In the genomic region with DNA sequence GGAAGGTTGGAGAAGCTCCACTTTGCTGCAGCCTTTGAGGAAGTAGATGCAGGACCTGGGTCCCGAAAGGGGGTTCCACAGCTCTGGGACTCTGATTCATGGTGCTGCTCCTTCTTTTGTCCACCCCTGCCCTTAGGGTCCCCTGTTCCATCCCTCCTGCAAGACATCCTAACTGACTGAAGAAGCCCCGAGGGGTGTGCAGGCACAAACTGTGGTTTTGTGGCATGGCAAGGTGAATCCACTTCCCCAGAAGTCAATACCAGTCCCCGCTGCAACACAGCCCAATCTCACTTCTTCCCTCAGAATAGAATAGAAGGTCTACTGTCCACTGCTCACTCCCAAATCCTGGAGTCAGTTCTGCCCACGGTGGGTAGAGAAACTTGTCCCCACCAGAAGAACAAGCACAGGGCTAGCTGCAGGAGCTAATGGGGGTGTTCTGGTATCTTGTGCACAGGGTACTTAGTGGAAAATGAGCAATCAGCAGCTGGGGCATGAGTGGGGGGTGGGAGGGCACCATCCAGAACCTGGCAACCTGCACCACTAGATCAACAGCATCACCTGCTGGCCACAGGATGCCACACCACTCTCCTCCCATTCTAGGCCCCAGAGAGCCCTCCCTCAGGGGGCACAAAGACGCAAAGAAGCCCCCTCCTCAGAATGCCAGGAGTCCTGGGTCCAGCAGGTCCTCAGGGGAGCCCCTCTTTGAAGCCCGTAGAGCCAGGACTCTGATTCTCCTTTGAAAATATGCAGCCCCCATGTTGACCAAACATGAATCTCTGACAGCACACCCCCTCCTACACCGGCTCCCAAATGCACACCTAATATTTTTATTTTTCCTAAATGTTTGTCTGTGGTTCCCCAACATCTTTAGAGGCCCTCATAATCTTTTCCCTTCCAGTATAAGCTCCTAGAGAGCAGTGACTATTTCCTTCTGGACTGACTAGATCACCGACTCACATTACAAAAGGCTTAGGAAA, we compare ENCODE assay signal across 14 cellular contexts. TPM values are rescaled to one million over a fixed set of nuclear protein-coding genes. Genes with fewer than 3 reads are reported as not detected.
DNase-seq lines count a peak whose midpoint lies in the region; ATAC-seq, FAIRE-seq and TF ChIP-seq lines count a peak whose summit lies in the region.
"Had no signal": no experiment of that assay in that cellular context is flagged by ENCODE, and none has a peak within 500 bp of the region (broad histone marks: within the 10 kb centered on the region; RNA-seq: fewer than 3 reads in every experiment).

No MANE protein-coding gene starts in this region.

- RAD21 ChIA-PET in GM12878 (lab: Charles Lee; ENCODE audit: unreplicated experiment), result no interaction called here

- no peaks in the 10 kb centered on the region for H3K36me3 ChIP-seq in GM23248 (ENCODE audit: low read depth)
- H3K36me3 ChIP-seq in GM12878 (ENCODE audit: control insufficient read depth in 2 of 2, insufficient read depth in 2 of 2, low read length in 1 of 2), result no peaks in the 10 kb centered on the region
- H3K36me3 ChIP-seq in lower lobe of right lung, result no peaks in the 10 kb centered on the region

- TF ChIP-seq CTCF in GM12878 (IDR thresholded peaks at IDR 0.05 in 2 of 3, conservative IDR thresholded peaks at IDR 0.05 in 1 of 3; ENCODE audit: control insufficient read depth in 2 of 3, extremely low read depth in 1 of 3, insufficient read depth in 1 of 3, low read depth in 3 of 3, low read length in 3 of 3), result peak; percentile 30 to 53 (median 34); a peak in 4 of 6 replicates
- TF ChIP-seq CTCF in lower lobe of right lung (IDR thresholded peaks at IDR 0.05), result peak; percentile 7

- 0 out of 3 replicates have a peak, but pooled peaks have one; percentile 37 for ATAC-seq in GM12878
- ATAC-seq in lower lobe of right lung, result no peak
- ATAC-seq in HG03354 (IDR thresholded peaks at IDR 0.05; ENCODE audit: poor library complexity, severe bottlenecking, unreplicated experiment), result no peak
- ATAC-seq: stimulated activated naive CD8-positive, alpha-beta T cell treated with anti-CD3 and anti-CD28 coated beads, Interleukin-15, Interleukin-2, amounts not matched to agents 100 U/mL and 50 U/mL, for 24 hours had no signal

- no peak overlapping the region for H3K4me2 ChIP-seq in GM23248 (ENCODE audit: unreplicated experiment)
- H3K4me2 ChIP-seq in GM12878 (ENCODE audit: control insufficient read depth, insufficient read depth), result no peak overlapping the region

- H2AFZ ChIP-seq in GM23248 (no peak overlapping the region), GM12878 (ENCODE audit: control insufficient read depth, low read depth, low read length) (no peak overlapping the region)

- DNase-seq in ELF-1 (ENCODE audit: low read depth, low spot score) (peak; percentile 54), GM23248 (peak; percentile 3), GM12878 (ENCODE audit: low read depth, low spot score) (no peak), lower lobe of right lung (no peak), HCEC 1CT (no peak), pons (ENCODE audit: low spot score) (no peak)
- DNase-seq: activated B cell treated with CpG ODN at 0.5 μM for 24 hours; Calu3; NCI-H1436; RPMI8226; stimulated activated naive CD8-positive, alpha-beta T cell treated with anti-CD3 and anti-CD28 coated beads, Interleukin-15, Interleukin-2, amounts not matched to agents 100 U/mL and 50 U/mL, for 24 hours had no signal

- POLR2A ChIA-PET in GM12878 (lab: Charles Lee), result no interaction called here

- SMC1A ChIA-PET in GM12878 (lab: Charles Lee; ENCODE audit: uncharacterized antibody, unreplicated experiment), result interaction anchor here (1.2 kb wide), 1 partner anchor 697 kb away, joined by 5 read pairs; no protein-coding TSS in a partner anchor

- FAIRE-seq in GM12878 (lab: Jason Lieb, UNC), result no peak

- no peak overlapping the region for H3K9ac ChIP-seq in GM23248
- no peak overlapping the region for H3K9ac ChIP-seq in GM12878 (ENCODE audit: control insufficient read depth, insufficient read depth, low read length)

- peak; percentile 43 for TF ChIP-seq RAD21 in GM12878 (IDR thresholded peaks at IDR 0.05; ENCODE audit: insufficient read depth, low read depth, low read length)

- H4K20me1 ChIP-seq in GM23248 (ENCODE audit: insufficient read depth), result no peaks in the 10 kb centered on the region
- H4K20me1 ChIP-seq in GM12878 (ENCODE audit: control insufficient read depth, insufficient read depth), result no peaks in the 10 kb centered on the region

- H3K27ac ChIP-seq in GM23248, result no peak overlapping the region
- no peak overlapping the region for H3K27ac ChIP-seq in GM12878 (ENCODE audit: control insufficient read depth, insufficient read depth)
- no peak overlapping the region for H3K27ac ChIP-seq in lower lobe of right lung

- no peaks in the 10 kb centered on the region for H3K9me3 ChIP-seq in GM23248 (ENCODE audit: low read depth)
- H3K9me3 ChIP-seq in GM12878 (replicated peaks; ENCODE audit: control insufficient read depth, insufficient read depth, low read length), result no peaks in the 10 kb centered on the region
- no peaks in the 10 kb centered on the region for H3K9me3 ChIP-seq in lower lobe of right lung

- H3K4me1 ChIP-seq in GM23248 (ENCODE audit: insufficient read depth) (no peaks in the 10 kb centered on the region), GM12878 (ENCODE audit: control insufficient read depth, insufficient read depth, low read length) (no peaks in the 10 kb centered on the region), lower lobe of right lung (no peaks in the 10 kb centered on the region)

- no peaks in the 10 kb centered on the region for H3K27me3 ChIP-seq in GM23248 (replicated peaks; ENCODE audit: insufficient read depth)
- H3K27me3 ChIP-seq in GM12878 (replicated peaks in 1 of 2; ENCODE audit: control insufficient read depth in 2 of 2, insufficient read depth in 2 of 2, low read length in 1 of 2), result no peaks in the 10 kb centered on the region; a peak in 2 of 4 replicates
- peaks cover 1% of the 10 kb centered on the region for H3K27me3 ChIP-seq in lower lobe of right lung (ENCODE audit: low read depth)

- WGBS in GM23248 (ENCODE audit: low coverage in 1 of 2, low lambda C conversion rate in 2 of 2, missing lambda C conversion rate in 2 of 2), 2 experiments, result 33 to 35% methylated on average over 8 of the region's 8 CpGs
- 36% methylated on average over 8 of the region's 8 CpGs for WGBS in GM12878 (ENCODE audit: insufficient coverage, insufficient replicate concordance, low lambda C conversion rate, missing lambda C conversion rate)

- no TSS peak for BruUV-seq in GM12878 (replicated peaks; lab: Mats Ljungman, UMichigan)

- CTCF ChIA-PET in GM12878 (lab: Yijun Ruan, JAX), result no interaction called here

- H3F3A ChIP-seq in GM23248 (ENCODE audit: insufficient read depth), result no peaks in the 10 kb centered on the region

- H3K4me3 ChIP-seq in GM23248 (no peak overlapping the region), GM12878 (no peak overlapping the region), lower lobe of right lung (no peak overlapping the region)

- intact Hi-C loops in GM12878 (cut with micrococcal nuclease; ENCODE audit: unreplicated experiment) (no loop called here), lower lobe of right lung (cut with DNase I) (no loop called here)

- no peak for TF ChIP-seq POLR2A in GM12878 (IDR thresholded peaks at IDR 0.05; ENCODE audit: low read depth, low read length)

- no peaks in the 10 kb centered on the region for H3K9me2 ChIP-seq in GM23248 (ENCODE audit: insufficient read depth)

- in situ Hi-C loops in GM23248 (cut with MboI) (no loop called here), GM12878 (cut with MboI) (no loop called here)

- H3K79me2 ChIP-seq in GM23248 (ENCODE audit: insufficient read depth) (no peaks in the 10 kb centered on the region), GM12878 (ENCODE audit: control insufficient read depth, insufficient read depth, low read length) (no peaks in the 10 kb centered on the region)

- no peak for TF ChIP-seq EP300 in GM12878 (IDR thresholded peaks at IDR 0.05; ENCODE audit: borderline replicate concordance in 1 of 2, control insufficient read depth in 1 of 2, low read depth in 2 of 2, low read length in 2 of 2)

TF ChIP-seq in GM12878, 131 proteins besides CTCF, POLR2A, EP300 and RAD21 (continues in another document):
- no peak for TF ChIP-seq CBX5 (IDR thresholded peaks at IDR 0.05; ENCODE audit: low read depth)
- TF ChIP-seq, protein P1, sequence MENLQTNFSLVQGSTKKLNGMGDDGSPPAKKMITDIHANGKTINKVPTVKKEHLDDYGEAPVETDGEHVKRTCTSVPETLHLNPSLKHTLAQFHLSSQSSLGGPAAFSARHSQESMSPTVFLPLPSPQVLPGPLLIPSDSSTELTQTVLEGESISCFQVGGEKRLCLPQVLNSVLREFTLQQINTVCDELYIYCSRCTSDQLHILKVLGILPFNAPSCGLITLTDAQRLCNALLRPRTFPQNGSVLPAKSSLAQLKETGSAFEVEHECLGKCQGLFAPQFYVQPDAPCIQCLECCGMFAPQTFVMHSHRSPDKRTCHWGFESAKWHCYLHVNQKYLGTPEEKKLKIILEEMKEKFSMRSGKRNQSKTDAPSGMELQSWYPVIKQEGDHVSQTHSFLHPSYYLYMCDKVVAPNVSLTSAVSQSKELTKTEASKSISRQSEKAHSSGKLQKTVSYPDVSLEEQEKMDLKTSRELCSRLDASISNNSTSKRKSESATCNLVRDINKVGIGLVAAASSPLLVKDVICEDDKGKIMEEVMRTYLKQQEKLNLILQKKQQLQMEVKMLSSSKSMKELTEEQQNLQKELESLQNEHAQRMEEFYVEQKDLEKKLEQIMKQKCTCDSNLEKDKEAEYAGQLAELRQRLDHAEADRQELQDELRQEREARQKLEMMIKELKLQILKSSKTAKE (IDR thresholded peaks at IDR 0.05; ENCODE audit: low read depth, poor library complexity, severe bottlenecking), result no peak

RNA-seq across cellular contexts. Expression of a gene that starts 14.1 kb away (rescaled TPM):
- total RNA-seq in GM23248 (2014; rRNA removed; shearing (Covaris generic)), result not detected in 2 replicates
- polyA plus RNA-seq in GM23248 (2016; fragmentation: Nextera tagmentation; extraction: Ambion mirVana), result not detected in 2 replicates
- not detected in 2 replicates for total RNA-seq in GM12878 (2013; cell fraction: nucleolus; rRNA removed)
- total RNA-seq in GM12878 (2014; rRNA removed), result not detected in 2 replicates
- total RNA-seq in GM12878 (2014; rRNA removed; fragmentation: Illumina TruSeq; extraction: Trizol), result not detected in 2 replicates
- not detected in 2 replicates for total RNA-seq in GM12878 (2021)
- polyA plus RNA-seq in GM12878 (2011; ENCODE audit: low read depth), result not detected
- polyA plus RNA-seq in GM12878 (2011; rRNA removed), result not detected in 2 replicates
- not detected in 2 replicates for polyA plus RNA-seq in GM12878 (2011; cell fraction: cytosol; rRNA removed)
- polyA plus RNA-seq in GM12878 (2011; cell fraction: nucleus; rRNA removed), result not detected in 2 replicates
- polyA plus RNA-seq in GM12878 (2012), result not detected in 2 replicates
- not detected in 2 replicates for polyA plus RNA-seq in GM12878 (2014; fragmentation: Illumina TruSeq; extraction: Trizol)
- polyA plus RNA-seq in GM12878 (2014; fragmentation: Nextera tagmentation; extraction: Ambion mirVana), result not detected
- not detected in 2 replicates for polyA plus RNA-seq in GM12878 (2014; rRNA removed)
- not detected for polyA plus RNA-seq in GM12878 (2016; fragmentation: Nextera tagmentation; extraction: Ambion mirVana)
- polyA minus RNA-seq in GM12878 (2011; rRNA and poly(A)+ RNA removed), result not detected in 2 replicates
- polyA minus RNA-seq in GM12878 (2011; cell fraction: cytosol; rRNA and poly(A)+ RNA removed), result not detected in 2 replicates
- not detected in 2 replicates for polyA minus RNA-seq in GM12878 (2011; cell fraction: nucleus; rRNA and poly(A)+ RNA removed)
- not detected for total RNA-seq in lower lobe of right lung
- total RNA-seq: activated B cell treated with CpG ODN at 0.5 μM for 24 hours, Calu3, fibroblast of lung, osteoblast had no signal
- polyA plus RNA-seq: fibroblast of lung had no signal

Comparison
In these comparisons a context has a peak if more than half of its experiments do, and no peak if none do; other contexts are left out.
1. DNase-seq: peak in ELF-1 (single experiment) and GM23248 (single experiment); none in GM12878 (single experiment), lower lobe of right lung (single experiment), HCEC 1CT (single experiment) and pons (single experiment).